Comparison of ENCODE assay signal across 15 cellular contexts in genomic region chr1:229674042-229674441, GRCh38.
"Had no signal": no experiment of that assay in that cellular context is flagged by ENCODE, and none has a peak within 500 bp of the region (broad histone marks: within the 10 kb centered on the region; RNA-seq: fewer than 3 reads in every experiment).

No MANE protein-coding gene starts in this region.

- H3K27ac Mint-ChIP-seq: activated CD4-positive, alpha-beta memory T cell treated with anti-CD3 and anti-CD28 coated beads for 36 hours; T-helper 2 cell treated with Interferon-gamma antibody and Interleukin-4, amounts not matched to agents 5 μg/mL and 100 μg/mL, for 36 hours had no signal

- H3K9me3 ChIP-seq: breast epithelium, prostate gland, thoracic aorta, upper lobe of right lung had no signal

- H3K27ac ChIP-seq: breast epithelium, coronary artery, prostate gland, thoracic aorta, upper lobe of right lung had no signal

- H3K4me3 Mint-ChIP-seq: activated CD4-positive, alpha-beta memory T cell treated with anti-CD3 and anti-CD28 coated beads for 36 hours; T-helper 2 cell treated with Interferon-gamma antibody and Interleukin-4, amounts not matched to agents 5 μg/mL and 100 μg/mL, for 36 hours had no signal

- DNase-seq: activated CD4-positive, alpha-beta memory T cell treated with anti-CD3 and anti-CD28 coated beads for 36 hours; activated gamma-delta T cell treated with Interleukin-2 at 50 U/mL for 16 hours; activated T-cell treated with anti-CD3 and anti-CD28 coated beads, Interleukin-2, amount 50 U/mL, for 48 hours; erythroblast; foreskin melanocyte; hypothalamus; midbrain; right cardiac atrium; stimulated activated CD4-positive, alpha-beta T cell treated with anti-CD3 and anti-CD28 coated beads, Interleukin-2, amount 100 ng/mL, for 24 hours; upper lobe of right lung had no signal

- H3K27me3 Mint-ChIP-seq: activated CD4-positive, alpha-beta memory T cell treated with anti-CD3 and anti-CD28 coated beads for 36 hours had no signal

- H3K9me3 Mint-ChIP-seq: activated CD4-positive, alpha-beta memory T cell treated with anti-CD3 and anti-CD28 coated beads for 36 hours; T-helper 2 cell treated with Interferon-gamma antibody and Interleukin-4, amounts not matched to agents 5 μg/mL and 100 μg/mL, for 36 hours had no signal

- H3K36me3 ChIP-seq: breast epithelium, prostate gland, thoracic aorta, upper lobe of right lung had no signal

- ATAC-seq: right cardiac atrium, upper lobe of right lung had no signal

- H3K4me3 ChIP-seq: breast epithelium, coronary artery, prostate gland, thoracic aorta, upper lobe of right lung had no signal

- H3K4me1 ChIP-seq: breast epithelium, prostate gland, upper lobe of right lung had no signal

- H3K27me3 ChIP-seq: breast epithelium, upper lobe of right lung had no signal
